In the genomic region with DNA sequence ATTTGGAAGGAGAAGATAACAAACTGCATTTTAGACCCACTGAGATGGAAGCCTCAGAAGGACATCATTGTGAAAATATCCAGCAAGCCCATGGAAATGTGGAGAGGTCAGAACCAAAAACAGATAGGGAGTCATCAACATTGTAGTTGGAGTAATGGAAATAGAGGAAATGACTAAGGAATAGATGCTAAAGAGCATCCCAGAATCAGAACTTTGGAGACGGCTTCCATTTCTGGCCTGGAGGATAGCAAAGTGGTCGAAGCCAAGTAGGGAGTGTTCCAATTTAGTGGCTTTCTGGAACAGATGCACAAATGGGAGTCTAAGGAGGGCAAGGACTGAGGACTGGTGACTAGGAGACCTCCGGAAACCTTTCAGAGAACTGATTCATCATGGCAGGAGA, we compare ENCODE assay signal across 18 cellular contexts. TPM values are rescaled to one million over a fixed set of nuclear protein-coding genes. Genes with fewer than 3 reads are reported as not detected.
"Had no signal": no experiment of that assay in that cellular context is flagged by ENCODE, and none has a peak within 500 bp of the region (broad histone marks: within the 10 kb centered on the region; RNA-seq: fewer than 3 reads in every experiment).

No MANE protein-coding gene starts in this region.

- DNase-seq: activated CD4-positive, alpha-beta memory T cell treated with anti-CD3 and anti-CD28 coated beads for 36 hours; activated CD8-positive, alpha-beta memory T cell treated with anti-CD3 and anti-CD28 coated beads, Interleukin-2, amount 10 ng/mL, durations not matched to agents 7 days and 5 days; activated naive CD4-positive, alpha-beta T cell treated with anti-CD3 and anti-CD28 coated beads for 36 hours; activated naive CD8-positive, alpha-beta T cell treated with anti-CD3 and anti-CD28 coated beads, Interleukin-2, amount 50 U/mL, for 24 hours; activated T-cell treated with anti-CD3 and anti-CD28 coated beads, Interleukin-2, amount 50 U/mL, for 1 hour; hypothalamus; kidney; left ventricle myocardium inferior; mucosa of descending colon; naive thymus-derived CD8-positive, alpha-beta T cell; stimulated activated CD4-positive, alpha-beta T cell treated with anti-CD3 and anti-CD28 coated beads, Interleukin-2, amount 100 ng/mL, for 48 hours; tibial artery; uterus had no signal

- H3K27me3 ChIP-seq: tibial artery, uterus had no signal

- H3K27ac ChIP-seq: cardiac muscle cell, left ventricle myocardium inferior, tibial artery, uterus, VCaP had no signal

- H3K36me3 ChIP-seq: cardiac muscle cell, left ventricle myocardium inferior, tibial artery, uterus had no signal

- H3K4me3 ChIP-seq: cardiac muscle cell, left ventricle myocardium inferior, mucosa of descending colon, tibial artery, uterus had no signal

- H3K9me3 ChIP-seq: left ventricle myocardium inferior, mucosa of descending colon, tibial artery, uterus had no signal

- ATAC-seq: activated CD8-positive, alpha-beta memory T cell treated with anti-CD3 and anti-CD28 coated beads, Interleukin-2, amount 10 ng/mL, durations not matched to agents 7 days and 5 days; activated naive CD8-positive, alpha-beta T cell treated with anti-CD3 and anti-CD28 coated beads, Interleukin-2, amount 50 U/mL, for 24 hours; mucosa of descending colon; naive thymus-derived CD8-positive, alpha-beta T cell; stimulated activated memory B cell treated with anti-CD40 and anti-IgM and Interleukin-4, amounts not matched to agents 10 μg/mL and 1 μg/mL and 100 μg/mL, for 72 hours had no signal

RNA-seq across cellular contexts. Expression of a gene that starts 3.6 kb away (rescaled TPM):
- total RNA-seq: activated CD4-positive, alpha-beta memory T cell treated with anti-CD3 and anti-CD28 coated beads for 36 hours; activated CD8-positive, alpha-beta memory T cell treated with anti-CD3 and anti-CD28 coated beads, Interleukin-2, amount 10 ng/mL, durations not matched to agents 7 days and 5 days; activated naive CD4-positive, alpha-beta T cell treated with anti-CD3 and anti-CD28 coated beads for 36 hours; activated T-helper 2 cell treated with anti-CD3 and anti-CD28 coated beads, Interferon-gamma antibody, Interleukin-2, Interleukin-4, amounts not matched to agents 10 μg/mL and 5 μg/mL and 100 μg/mL, durations not matched to agents 14 hours and 24 hours and 36 hours; naive thymus-derived CD8-positive, alpha-beta T cell; skeletal muscle tissue had no signal
